Comparison of ENCODE assay signal across 1 cellular context in genomic region chr14:95713596-95714371, GRCh38.
TF ChIP-seq lines count a peak whose summit lies in the region.

Gene TCL1A (minus strand): TSS chr14:95714125. CDS start chr14:95714066, 59 bp downstream.

TF ChIP-seq in GM12878, 131 proteins besides CTCF, POLR2A, EP300 and RAD21 (continued from another document):
- TF ChIP-seq, protein P1, sequence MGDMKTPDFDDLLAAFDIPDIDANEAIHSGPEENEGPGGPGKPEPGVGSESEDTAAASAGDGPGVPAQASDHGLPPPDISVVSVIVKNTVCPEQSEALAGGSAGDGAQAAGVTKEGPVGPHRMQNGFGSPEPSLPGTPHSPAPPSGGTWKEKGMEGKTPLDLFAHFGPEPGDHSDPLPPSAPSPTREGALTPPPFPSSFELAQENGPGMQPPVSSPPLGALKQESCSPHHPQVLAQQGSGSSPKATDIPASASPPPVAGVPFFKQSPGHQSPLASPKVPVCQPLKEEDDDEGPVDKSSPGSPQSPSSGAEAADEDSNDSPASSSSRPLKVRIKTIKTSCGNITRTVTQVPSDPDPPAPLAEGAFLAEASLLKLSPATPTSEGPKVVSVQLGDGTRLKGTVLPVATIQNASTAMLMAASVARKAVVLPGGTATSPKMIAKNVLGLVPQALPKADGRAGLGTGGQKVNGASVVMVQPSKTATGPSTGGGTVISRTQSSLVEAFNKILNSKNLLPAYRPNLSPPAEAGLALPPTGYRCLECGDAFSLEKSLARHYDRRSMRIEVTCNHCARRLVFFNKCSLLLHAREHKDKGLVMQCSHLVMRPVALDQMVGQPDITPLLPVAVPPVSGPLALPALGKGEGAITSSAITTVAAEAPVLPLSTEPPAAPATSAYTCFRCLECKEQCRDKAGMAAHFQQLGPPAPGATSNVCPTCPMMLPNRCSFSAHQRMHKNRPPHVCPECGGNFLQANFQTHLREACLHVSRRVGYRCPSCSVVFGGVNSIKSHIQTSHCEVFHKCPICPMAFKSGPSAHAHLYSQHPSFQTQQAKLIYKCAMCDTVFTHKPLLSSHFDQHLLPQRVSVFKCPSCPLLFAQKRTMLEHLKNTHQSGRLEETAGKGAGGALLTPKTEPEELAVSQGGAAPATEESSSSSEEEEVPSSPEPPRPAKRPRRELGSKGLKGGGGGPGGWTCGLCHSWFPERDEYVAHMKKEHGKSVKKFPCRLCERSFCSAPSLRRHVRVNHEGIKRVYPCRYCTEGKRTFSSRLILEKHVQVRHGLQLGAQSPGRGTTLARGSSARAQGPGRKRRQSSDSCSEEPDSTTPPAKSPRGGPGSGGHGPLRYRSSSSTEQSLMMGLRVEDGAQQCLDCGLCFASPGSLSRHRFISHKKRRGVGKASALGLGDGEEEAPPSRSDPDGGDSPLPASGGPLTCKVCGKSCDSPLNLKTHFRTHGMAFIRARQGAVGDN (IDR thresholded peaks at IDR 0.05) = peak; percentile 67; the same call in 1 of the 2 replicates
- TF ChIP-seq BMI1 (IDR thresholded peaks at IDR 0.05; ENCODE audit: borderline replicate concordance) (no peak), ATF2 (IDR thresholded peaks at IDR 0.05; ENCODE audit: low read length) (no peak), CUX1 (IDR thresholded peaks at IDR 0.05; ENCODE audit: insufficient replicate concordance, low read depth, low read length) (no peak), TARDBP (IDR thresholded peaks at IDR 0.05; ENCODE audit: borderline replicate concordance) (peak; percentile 36; the same call in 1 of the 2 replicates), NFXL1 (IDR thresholded peaks at IDR 0.05; ENCODE audit: borderline replicate concordance) (peak; percentile 26; the same call in 1 of the 2 replicates), GATAD2B (conservative IDR thresholded peaks at IDR 0.05; ENCODE audit: low read depth) (no peak), ZBED1 (IDR thresholded peaks at IDR 0.05; ENCODE audit: borderline replicate concordance) (no peak), DPF2 (IDR thresholded peaks at IDR 0.05) (no peak), CBFB (IDR thresholded peaks at IDR 0.05; ENCODE audit: low read depth) (peak; percentile 72; the same call in 1 of the 2 replicates), POLR2AphosphoS5 (IDR thresholded peaks at IDR 0.05; ENCODE audit: low read length) (peak; percentile 91), MAX (IDR thresholded peaks at IDR 0.05; ENCODE audit: low read depth, low read length) (no peak), SMAD5 (IDR thresholded peaks at IDR 0.05; ENCODE audit: low read depth) (peak; percentile 94; the same call in 1 of the 2 replicates), RUNX3 (IDR thresholded peaks at IDR 0.05; ENCODE audit: low read length) (peak; percentile 58), SPI1 (IDR thresholded peaks at IDR 0.05; ENCODE audit: borderline replicate concordance, insufficient read depth, low read depth, low read length) (no peak), SUZ12 (IDR thresholded peaks at IDR 0.05; ENCODE audit: unreplicated experiment) (no peak), PAX5 (IDR thresholded peaks at IDR 0.05; ENCODE audit: borderline replicate concordance, low read depth, low read length) (peak; percentile 33; the same call in 1 of the 2 replicates), HCFC1 (IDR thresholded peaks at IDR 0.05; ENCODE audit: low read length) (no peak), ZNF384 (IDR thresholded peaks at IDR 0.05; ENCODE audit: borderline replicate concordance, low read depth, low read length) (no peak), HDGF (IDR thresholded peaks at IDR 0.05) (no peak), CBX3 (IDR thresholded peaks at IDR 0.05; ENCODE audit: borderline replicate concordance, low read depth) (no peak), YY1 (IDR thresholded peaks at IDR 0.05; ENCODE audit: low read depth, low read length) (peak; percentile 79; the same call in 1 of the 2 replicates), MYC (IDR thresholded peaks at IDR 0.05; ENCODE audit: insufficient read depth, insufficient read length, insufficient replicate concordance, low read length, severe bottlenecking) (peak; percentile 32), SREBF2 (IDR thresholded peaks at IDR 0.05; ENCODE audit: low read length) (no peak), POU2F2 (IDR thresholded peaks at IDR 0.05; ENCODE audit: borderline replicate concordance, low read depth, low read length) (peak; percentile 88; the same call in 1 of the 3 replicates), IKZF2 (IDR thresholded peaks at IDR 0.05) (peak; percentile 15 to 55; a peak in 2 of 4 replicates), BACH1 (IDR thresholded peaks at IDR 0.05; ENCODE audit: borderline replicate concordance) (no peak), CHD1 (IDR thresholded peaks at IDR 0.05; ENCODE audit: low read depth, low read length) (peak; percentile 60; the same call in 1 of the 2 replicates), TAF1 (IDR thresholded peaks at IDR 0.05; ENCODE audit: borderline replicate concordance, low read depth, low read length) (peak; percentile 58; the same call in 1 of the 2 replicates), EED (IDR thresholded peaks at IDR 0.05; ENCODE audit: low read depth) (peak; percentile 34), HDAC6 (IDR thresholded peaks at IDR 0.05; ENCODE audit: unreplicated experiment) (peak; percentile 69), IKZF1 (conservative IDR thresholded peaks at IDR 0.05) (peak; percentile 37; the same call in 1 of the 2 replicates), LARP7 (IDR thresholded peaks at IDR 0.05) (no peak), MTA3 (IDR thresholded peaks at IDR 0.05; ENCODE audit: borderline replicate concordance, low read length) (no peak), SMAD1 (IDR thresholded peaks at IDR 0.05; ENCODE audit: low read depth, partially characterized antibody) (no peak), POLR2AphosphoS2 (IDR thresholded peaks at IDR 0.05; ENCODE audit: low read depth, low read length) (peak; percentile 62; the same call in 1 of the 2 replicates), SIX5 (IDR thresholded peaks at IDR 0.05; ENCODE audit: low read depth, low read length, severe bottlenecking) (no peak), NRF1 (conservative IDR thresholded peaks at IDR 0.05; ENCODE audit: low read depth, low read length) (no peak), PML (IDR thresholded peaks at IDR 0.05; ENCODE audit: low read length) (peak; percentile 93)
- TF ChIP-seq, protein P2, sequence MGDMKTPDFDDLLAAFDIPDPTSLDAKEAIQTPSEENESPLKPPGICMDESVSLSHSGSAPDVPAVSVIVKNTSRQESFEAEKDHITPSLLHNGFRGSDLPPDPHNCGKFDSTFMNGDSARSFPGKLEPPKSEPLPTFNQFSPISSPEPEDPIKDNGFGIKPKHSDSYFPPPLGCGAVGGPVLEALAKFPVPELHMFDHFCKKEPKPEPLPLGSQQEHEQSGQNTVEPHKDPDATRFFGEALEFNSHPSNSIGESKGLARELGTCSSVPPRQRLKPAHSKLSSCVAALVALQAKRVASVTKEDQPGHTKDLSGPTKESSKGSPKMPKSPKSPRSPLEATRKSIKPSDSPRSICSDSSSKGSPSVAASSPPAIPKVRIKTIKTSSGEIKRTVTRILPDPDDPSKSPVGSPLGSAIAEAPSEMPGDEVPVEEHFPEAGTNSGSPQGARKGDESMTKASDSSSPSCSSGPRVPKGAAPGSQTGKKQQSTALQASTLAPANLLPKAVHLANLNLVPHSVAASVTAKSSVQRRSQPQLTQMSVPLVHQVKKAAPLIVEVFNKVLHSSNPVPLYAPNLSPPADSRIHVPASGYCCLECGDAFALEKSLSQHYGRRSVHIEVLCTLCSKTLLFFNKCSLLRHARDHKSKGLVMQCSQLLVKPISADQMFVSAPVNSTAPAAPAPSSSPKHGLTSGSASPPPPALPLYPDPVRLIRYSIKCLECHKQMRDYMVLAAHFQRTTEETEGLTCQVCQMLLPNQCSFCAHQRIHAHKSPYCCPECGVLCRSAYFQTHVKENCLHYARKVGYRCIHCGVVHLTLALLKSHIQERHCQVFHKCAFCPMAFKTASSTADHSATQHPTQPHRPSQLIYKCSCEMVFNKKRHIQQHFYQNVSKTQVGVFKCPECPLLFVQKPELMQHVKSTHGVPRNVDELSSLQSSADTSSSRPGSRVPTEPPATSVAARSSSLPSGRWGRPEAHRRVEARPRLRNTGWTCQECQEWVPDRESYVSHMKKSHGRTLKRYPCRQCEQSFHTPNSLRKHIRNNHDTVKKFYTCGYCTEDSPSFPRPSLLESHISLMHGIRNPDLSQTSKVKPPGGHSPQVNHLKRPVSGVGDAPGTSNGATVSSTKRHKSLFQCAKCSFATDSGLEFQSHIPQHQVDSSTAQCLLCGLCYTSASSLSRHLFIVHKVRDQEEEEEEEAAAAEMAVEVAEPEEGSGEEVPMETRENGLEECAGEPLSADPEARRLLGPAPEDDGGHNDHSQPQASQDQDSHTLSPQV (IDR thresholded peaks at IDR 0.05) = no peak
